28 cellular contexts compared by ENCODE assay signal in genomic region chr17:38533706-38534497, GRCh38.
DNase-seq lines count a peak whose midpoint lies in the region; ATAC-seq and TF ChIP-seq lines count a peak whose summit lies in the region.
"Had no signal": no experiment of that assay in that cellular context is flagged by ENCODE, and none has a peak within 500 bp of the region (broad histone marks: within the 10 kb centered on the region; RNA-seq: fewer than 3 reads in every experiment).

No MANE protein-coding gene starts in this region.

- ATAC-seq in WTC11 = peak; percentile 27
- ATAC-seq in right lobe of liver = peak in 3 of 4 donors; percentile 17 to 39 (median 25)
- ATAC-seq in HG02610 (IDR thresholded peaks at IDR 0.05; ENCODE audit: unreplicated experiment) = no peak
- ATAC-seq: lower lobe of right lung, natural killer cell, pancreas had no signal

- no peak overlapping the region for H3K4me3 Mint-ChIP-seq in WTC11
- H3K4me3 Mint-ChIP-seq: activated CD4-positive, alpha-beta memory T cell treated with anti-CD3 and anti-CD28 coated beads for 36 hours; dendritic cell treated with granulocyte-macrophage colony-stimulating factor and Interleukin-4, amounts not matched to agents 40 ng/mL and 50 ng/mL, for 4 days; natural killer cell had no signal

- H3K9me3 Mint-ChIP-seq in WTC11 = no peaks in the 10 kb centered on the region
- H3K9me3 Mint-ChIP-seq: activated CD4-positive, alpha-beta memory T cell treated with anti-CD3 and anti-CD28 coated beads for 36 hours; dendritic cell treated with granulocyte-macrophage colony-stimulating factor and Interleukin-4, amounts not matched to agents 40 ng/mL and 50 ng/mL, for 4 days; natural killer cell had no signal

- DNase-seq in H7 (peak; percentile 64), WTC11 (ENCODE audit: low spot score) (no peak), right lobe of liver (peak in 1 of 3 donors; percentile 26), cerebellar cortex (ENCODE audit: low spot score) (no peak)
- DNase-seq in activated naive CD4-positive, alpha-beta T cell (lab: John Stamatoyannopoulos, UW) = no peak
- DNase-seq: activated CD4-positive, alpha-beta memory T cell treated with anti-CD3 and anti-CD28 coated beads for 36 hours; activated CD4-positive, alpha-beta T cell treated with anti-CD3 and anti-CD28 coated beads for 1 hour; activated naive CD4-positive, alpha-beta T cell treated with Interleukin-2 at 50 U/mL for 16 hours; caudate nucleus; foreskin melanocyte; GM23248; heart left ventricle; KG1; lower lobe of right lung; MG63; natural killer cell; NCI-H1105 treated with DMSO at 0.1 percent for 48 hours; NCI-H187 treated with DMSO at 0.1 percent for 48 hours; NCI-H345; pancreas; stimulated activated naive CD4-positive, alpha-beta T cell; T-helper 2 cell; upper lobe of left lung had no signal

- no peaks in the 10 kb centered on the region for H3K36me3 ChIP-seq in BLaER1
- no peaks in the 10 kb centered on the region for H3K36me3 ChIP-seq in H7 (replicated peaks; ENCODE audit: control insufficient read depth, insufficient read depth, low read length)
- no peaks in the 10 kb centered on the region for H3K36me3 ChIP-seq in right lobe of liver
- H3K36me3 ChIP-seq: BLaER1 treated with 17β-estradiol and CSF1 and Interleukin-3, amounts not matched to agents 10 nM and 100 nM; heart left ventricle; lower lobe of right lung; MG63; pancreas; upper lobe of left lung had no signal

- peaks cover 33% of the 10 kb centered on the region for H3K4me1 Mint-ChIP-seq in WTC11
- H3K4me1 Mint-ChIP-seq: natural killer cell had no signal

- H3K36me3 Mint-ChIP-seq in WTC11 = no peaks in the 10 kb centered on the region
- H3K36me3 Mint-ChIP-seq: activated CD4-positive, alpha-beta memory T cell treated with anti-CD3 and anti-CD28 coated beads for 36 hours; natural killer cell had no signal

- no peak overlapping the region for H3K27ac Mint-ChIP-seq in WTC11
- H3K27ac Mint-ChIP-seq: activated CD4-positive, alpha-beta memory T cell treated with anti-CD3 and anti-CD28 coated beads for 36 hours; dendritic cell treated with granulocyte-macrophage colony-stimulating factor and Interleukin-4, amounts not matched to agents 40 ng/mL and 50 ng/mL, for 4 days; natural killer cell had no signal

- no peaks in the 10 kb centered on the region for H4K20me1 ChIP-seq in BLaER1
- H4K20me1 ChIP-seq: BLaER1 treated with 17β-estradiol and CSF1 and Interleukin-3, amounts not matched to agents 10 nM and 100 nM had no signal

- H3K4me3 ChIP-seq in BLaER1 = no peak overlapping the region
- no peak overlapping the region for H3K4me3 ChIP-seq in H7 (ENCODE audit: insufficient read depth, low read depth, low read length)
- no peak overlapping the region for H3K4me3 ChIP-seq in right lobe of liver
- H3K4me3 ChIP-seq: BLaER1 treated with 17β-estradiol and CSF1 and Interleukin-3, amounts not matched to agents 10 nM and 100 nM; GM23248; heart left ventricle; lower lobe of right lung; MG63; pancreas; skin epidermis; upper lobe of left lung had no signal

- H3K9me3 ChIP-seq in BLaER1 (no peaks in the 10 kb centered on the region), right lobe of liver (no peaks in the 10 kb centered on the region)
- H3K9me3 ChIP-seq: BLaER1 treated with 17β-estradiol and CSF1 and Interleukin-3, amounts not matched to agents 10 nM and 100 nM; heart left ventricle; lower lobe of right lung; MG63; pancreas; upper lobe of left lung had no signal

- CTCF ChIA-PET in WTC11 (lab: Charles Lee) = interaction anchor here (0.7 to 19.6 kb wide), 13 partner anchors 9 to 212 kb away, joined by 3 to 341 read pairs (median 4); no protein-coding TSS in a partner anchor

- H3K27me3 ChIP-seq in BLaER1 (no peaks in the 10 kb centered on the region), H7 (ENCODE audit: control insufficient read depth, insufficient read depth, low read length) (no peaks in the 10 kb centered on the region), right lobe of liver (no peaks in the 10 kb centered on the region)

- H3K4me1 ChIP-seq in BLaER1 (peaks cover 21% of the 10 kb centered on the region), right lobe of liver (no peaks in the 10 kb centered on the region)
- H3K4me1 ChIP-seq: heart left ventricle, lower lobe of right lung, upper lobe of left lung had no signal

- WGBS in right lobe of liver (ENCODE audit: insufficient coverage, low coverage, low lambda C conversion rate, missing lambda C conversion rate) = 56% methylated on average over 6 of the region's 17 CpGs

- no peak for TF ChIP-seq POLR2A in right lobe of liver (IDR thresholded peaks at IDR 0.05)

- TF ChIP-seq CTCF in WTC11 (IDR thresholded peaks at IDR 0.05) (no peak), right lobe of liver (IDR thresholded peaks at IDR 0.05) (no peak)

- intact Hi-C loops in right lobe of liver (cut with DNase I) = no loop called here

- no peak overlapping the region for H3K27ac ChIP-seq in BLaER1
- no peak overlapping the region for H3K27ac ChIP-seq in right lobe of liver
- H3K27ac ChIP-seq: BLaER1 treated with 17β-estradiol and CSF1 and Interleukin-3, amounts not matched to agents 10 nM and 100 nM; GM23248; heart left ventricle; lower lobe of right lung; pancreas; skin epidermis; upper lobe of left lung had no signal

- peaks cover 53% of the 10 kb centered on the region for H3K27me3 Mint-ChIP-seq in WTC11 (ENCODE audit: low read depth)

- POLR2A ChIA-PET in WTC11 (lab: Charles Lee) = interaction anchor here (0.6 kb wide), 2 partner anchors 20 to 116 kb away, joined by 3 read pairs; no protein-coding TSS in a partner anchor

- H3K4me2 ChIP-seq in BLaER1 = peak overlapping the region; percentile 14; the same call in 1 of the 2 replicates

- no peak overlapping the region for H3K9ac ChIP-seq in BLaER1
- H3K9ac ChIP-seq: BLaER1 treated with 17β-estradiol and CSF1 and Interleukin-3, amounts not matched to agents 10 nM and 100 nM; GM23248 had no signal

TF ChIP-seq in WTC11, 78 proteins besides CTCF, POLR2A, EP300 and RAD21 (continues in another document):
- no peak for TF ChIP-seq JUN (CRISPR knock-in tag; IDR thresholded peaks at IDR 0.05)
- no peak for TF ChIP-seq CREB1 (CRISPR knock-in tag; IDR thresholded peaks at IDR 0.05)
- TF ChIP-seq ZNF219 (CRISPR knock-in tag; IDR thresholded peaks at IDR 0.05; ENCODE audit: borderline replicate concordance) = no peak
- no peak for TF ChIP-seq FOXP4 (CRISPR knock-in tag; IDR thresholded peaks at IDR 0.05)
- no peak for TF ChIP-seq HMGA2 (CRISPR knock-in tag; IDR thresholded peaks at IDR 0.05)
- no peak for TF ChIP-seq ZBTB43 (CRISPR knock-in tag; IDR thresholded peaks at IDR 0.05)
- TF ChIP-seq ZNF263 (CRISPR knock-in tag; IDR thresholded peaks at IDR 0.05; ENCODE audit: low read depth) = no peak
- no peak for TF ChIP-seq IRF2 (CRISPR knock-in tag; IDR thresholded peaks at IDR 0.05; ENCODE audit: borderline replicate concordance, low read depth)
- no peak for TF ChIP-seq ZNF121 (CRISPR knock-in tag; IDR thresholded peaks at IDR 0.05)
- no peak for TF ChIP-seq PRDM15 (CRISPR knock-in tag; IDR thresholded peaks at IDR 0.05)
